In the genomic region with DNA sequence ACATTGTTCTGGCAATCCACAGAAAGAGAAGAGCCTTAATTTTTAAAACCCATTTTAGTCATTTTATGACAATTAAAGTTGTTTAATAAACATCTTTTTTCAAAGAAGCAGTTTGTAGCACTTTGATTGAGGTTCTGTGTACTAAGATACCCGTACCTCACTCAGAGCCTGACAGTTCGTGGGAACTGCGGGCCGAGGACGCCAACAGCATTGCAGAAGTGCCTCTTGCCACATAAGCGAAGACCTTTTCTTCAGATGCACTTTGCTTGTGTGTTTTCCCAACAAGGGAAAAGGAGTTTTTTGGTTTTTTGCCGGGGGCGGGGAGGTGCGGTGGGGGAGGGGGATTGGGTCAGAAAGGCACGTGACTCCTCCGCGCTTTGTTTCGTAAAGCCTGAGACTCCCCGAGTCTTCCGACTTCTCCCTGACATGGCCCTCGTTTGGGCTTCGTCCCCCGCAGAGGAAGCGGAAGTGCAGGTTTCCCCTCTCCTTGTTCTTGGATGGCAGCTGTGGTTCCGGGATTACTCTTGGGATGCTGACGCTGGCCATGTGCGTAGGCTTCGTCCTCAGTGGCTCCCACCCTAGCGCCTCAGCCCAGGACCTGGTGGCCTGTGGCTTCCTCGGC, we compare ENCODE assay signal across 18 cellular contexts.
DNase-seq lines count a peak whose midpoint lies in the region; ATAC-seq, FAIRE-seq and TF ChIP-seq lines count a peak whose summit lies in the region.
"Had no signal": no experiment of that assay in that cellular context is flagged by ENCODE, and none has a peak within 500 bp of the region (broad histone marks: within the 10 kb centered on the region; RNA-seq: fewer than 3 reads in every experiment).

No MANE protein-coding gene starts in this region.

- H3K4me3 Mint-ChIP-seq in naive thymus-derived CD8-positive, alpha-beta T cell, result no peak overlapping the region

- no peak for FAIRE-seq in H1 (lab: Jason Lieb, UNC)
- FAIRE-seq: K562 had no signal

- POLR2A ChIA-PET in H1 (lab: Charles Lee; ENCODE audit: partially characterized antibody), result no interaction called here
- POLR2A ChIA-PET in naive thymus-derived CD8-positive, alpha-beta T cell (lab: Charles Lee), result no interaction called here

- H3K4me2 ChIP-seq in H1 (ENCODE audit: insufficient read depth in 1 of 2, low read depth in 2 of 2, low read length in 2 of 2), result peak overlapping the region in 1 of 2 experiments; percentile 52; a peak in 1 of 4 replicates
- H3K4me2 ChIP-seq: BLaER1 treated with 17β-estradiol and CSF1 and Interleukin-3, amounts not matched to agents 10 nM and 100 nM had no signal

- H3K9me3 Mint-ChIP-seq in naive thymus-derived CD8-positive, alpha-beta T cell, result no peaks in the 10 kb centered on the region

- no peaks in the 10 kb centered on the region for H3K23me2 ChIP-seq in H1 (ENCODE audit: low read depth, low read length)

- H3K18ac ChIP-seq in H1 (ENCODE audit: extremely low read depth, low read length), result peak overlapping the region; percentile 4; the same call in 1 of the 2 replicates

- ATAC-seq in naive thymus-derived CD8-positive, alpha-beta T cell, result no peak
- ATAC-seq: K562 had no signal

- H3K4me3 ChIP-seq in HUES64 (ENCODE audit: low read length), result no peak overlapping the region
- no peak overlapping the region for H3K4me3 ChIP-seq in H1 (ENCODE audit: extremely low read depth in 1 of 4, insufficient read depth in 2 of 4, low read depth in 3 of 4, low read length in 4 of 4)
- H3K4me3 ChIP-seq in neutrophil (ENCODE audit: low read depth in 1 of 2, low read length in 1 of 2), result peak overlapping the region; percentile 50 to 51
- no peak overlapping the region for H3K4me3 ChIP-seq in breast epithelium
- no peak overlapping the region for H3K4me3 ChIP-seq in ovary
- H3K4me3 ChIP-seq: BLaER1 treated with 17β-estradiol and CSF1 and Interleukin-3, amounts not matched to agents 10 nM and 100 nM; HAP-1; K562; SK-N-MC had no signal

- H3K79me2 ChIP-seq in H1 (ENCODE audit: control insufficient read depth in 1 of 2, insufficient read depth in 2 of 2, low read length in 2 of 2), result peaks cover 0 to 6% of the 10 kb centered on the region in 2 experiments; a peak in 2 of 4 replicates

- no peak overlapping the region for H4K91ac ChIP-seq in H1 (replicated peaks; ENCODE audit: insufficient read length, low read length)

- no peak overlapping the region for H2BK15ac ChIP-seq in H1 (ENCODE audit: low read length)

- H3K23ac ChIP-seq in H1 (ENCODE audit: insufficient read length), result no peak overlapping the region

- TF ChIP-seq POLR2A in H1 (IDR thresholded peaks at IDR 0.05; ENCODE audit: control extremely low read depth in 1 of 2, low read depth in 2 of 2, low read length in 2 of 2), result no peak
- TF ChIP-seq POLR2A in breast epithelium (IDR thresholded peaks at IDR 0.05), result no peak
- TF ChIP-seq POLR2A in ovary (IDR thresholded peaks at IDR 0.05), result no peak

- H2BK12ac ChIP-seq in H1 (ENCODE audit: low read depth, low read length), result no peak overlapping the region

- H4K8ac ChIP-seq in H1 (ENCODE audit: extremely low read depth, insufficient read depth, low read length), result no peak overlapping the region

- TF ChIP-seq EP300 in H1 (IDR thresholded peaks at IDR 0.05; ENCODE audit: borderline replicate concordance in 1 of 2, low read depth in 2 of 2, low read length in 2 of 2), result no peak
- no peak for TF ChIP-seq EP300 in ovary (IDR thresholded peaks at IDR 0.05)

- no peaks in the 10 kb centered on the region for H3K9me3 ChIP-seq in HUES64 (ENCODE audit: insufficient read depth, low read depth, low read length)
- H3K9me3 ChIP-seq in H1 (ENCODE audit: insufficient read depth in 2 of 2, low read depth in 1 of 2, low read length in 1 of 2), result no peaks in the 10 kb centered on the region
- H3K9me3 ChIP-seq in neutrophil, result no peaks in the 10 kb centered on the region
- H3K9me3 ChIP-seq in breast epithelium, result no peaks in the 10 kb centered on the region
- no peaks in the 10 kb centered on the region for H3K9me3 ChIP-seq in ovary
- H3K9me3 ChIP-seq: BLaER1 treated with 17β-estradiol and CSF1 and Interleukin-3, amounts not matched to agents 10 nM and 100 nM; HAP-1 had no signal

- 92% methylated on average over 25 of the region's 25 CpGs for WGBS in HUES64
- WGBS in H1 (ENCODE audit: extremely low coverage in 1 of 2, insufficient coverage in 1 of 2, insufficient read length in 1 of 2, insufficient replicate concordance in 2 of 2, low coverage in 1 of 2, low lambda C conversion rate in 2 of 2, missing lambda C conversion rate in 1 of 2), 2 experiments, result 78% methylated on average over 20 of the region's 25 CpGs; no CpG with 5 or more reads in 1 of the 2 experiments
- 89 to 92% (median 91%) methylated on average over 25 of the region's 25 CpGs for WGBS in ovary, 3 donors

- H3K27me3 ChIP-seq in HUES64 (ENCODE audit: insufficient read depth, low read length) (no peaks in the 10 kb centered on the region), H1 (replicated peaks in 1 of 4; ENCODE audit: control insufficient read depth in 3 of 4, extremely low read depth in 1 of 4, insufficient read depth in 3 of 4, low read length in 3 of 4) (no peaks in the 10 kb centered on the region), neutrophil (no peaks in the 10 kb centered on the region), breast epithelium (no peaks in the 10 kb centered on the region), ovary (no peaks in the 10 kb centered on the region)
- H3K27me3 ChIP-seq: BLaER1 treated with 17β-estradiol and CSF1 and Interleukin-3, amounts not matched to agents 10 nM and 100 nM had no signal

- TF ChIP-seq CTCF in H1 (IDR thresholded peaks at IDR 0.05; ENCODE audit: control extremely low read depth in 1 of 3, insufficient read depth in 1 of 3, low read depth in 1 of 3, low read length in 3 of 3), result no peak
- TF ChIP-seq CTCF in neutrophil (IDR thresholded peaks at IDR 0.05), result peak; percentile 3
- no peak for TF ChIP-seq CTCF in breast epithelium (IDR thresholded peaks at IDR 0.05)
- no peak for TF ChIP-seq CTCF in ovary (IDR thresholded peaks at IDR 0.05)

- H3K4ac ChIP-seq in H1 (replicated peaks; ENCODE audit: insufficient read length, low read depth, low read length), result no peak overlapping the region

- H4K20me1 ChIP-seq in H1 (replicated peaks in 1 of 2; ENCODE audit: control insufficient read depth in 1 of 2, insufficient read depth in 2 of 2, low read length in 2 of 2), result peaks cover 2 to 16% of the 10 kb centered on the region in 2 experiments

- H3K27ac ChIP-seq in HUES64 (ENCODE audit: low read depth, low read length) (peak overlapping the region; percentile 35; the same call in 1 of the 2 replicates), H1 (ENCODE audit: low read depth, low read length) (no peak overlapping the region), neutrophil (peak overlapping the region; percentile 83), breast epithelium (no peak overlapping the region), ovary (no peak overlapping the region)
- H3K27ac ChIP-seq: BLaER1 treated with 17β-estradiol and CSF1 and Interleukin-3, amounts not matched to agents 10 nM and 100 nM; SK-N-MC had no signal

- H3K36me3 Mint-ChIP-seq in naive thymus-derived CD8-positive, alpha-beta T cell, result peaks cover 0 to 58% (median 1%) of the 10 kb centered on the region in 3 donors

- H3K27ac Mint-ChIP-seq in naive thymus-derived CD8-positive, alpha-beta T cell, result no peak overlapping the region

- no peak for TF ChIP-seq RAD21 in H1 (IDR thresholded peaks at IDR 0.05 in 1 of 2, conservative IDR thresholded peaks at IDR 0.05 in 1 of 2; ENCODE audit: low read depth in 2 of 2, low read length in 2 of 2)

- no peak overlapping the region for H2BK120ac ChIP-seq in H1 (replicated peaks; ENCODE audit: low read depth, low read length)

- peaks cover 8% of the 10 kb centered on the region for H3K4me1 ChIP-seq in HUES64 (ENCODE audit: insufficient read depth, low read length)
- H3K4me1 ChIP-seq in H1 (replicated peaks in 1 of 4; ENCODE audit: control insufficient read depth in 3 of 4, insufficient read depth in 4 of 4, low read length in 3 of 4), result peaks cover 0 to 12% (median 0%) of the 10 kb centered on the region in 4 experiments; a peak in 2 of 7 replicates
- peaks cover 20 to 23% of the 10 kb centered on the region in 2 experiments for H3K4me1 ChIP-seq in neutrophil (ENCODE audit: control insufficient read depth in 1 of 2, insufficient read depth in 1 of 2, low read depth in 1 of 2, low read length in 1 of 2)
- no peaks in the 10 kb centered on the region for H3K4me1 ChIP-seq in breast epithelium
- no peaks in the 10 kb centered on the region for H3K4me1 ChIP-seq in ovary (ENCODE audit: insufficient read depth)
- H3K4me1 ChIP-seq: HAP-1 had no signal

- H2AK5ac ChIP-seq in H1 (ENCODE audit: low read depth, low read length), result no peak overlapping the region

- H4K5ac ChIP-seq in H1 (ENCODE audit: insufficient read length, low read depth, low read length), result no peak overlapping the region

- H2BK20ac ChIP-seq in H1 (ENCODE audit: low read length), result no peak overlapping the region

- H3K36me3 ChIP-seq in HUES64 (ENCODE audit: insufficient read depth, low read length), result peaks cover 30% of the 10 kb centered on the region
- H3K36me3 ChIP-seq in H1 (ENCODE audit: control insufficient read depth in 2 of 4, insufficient read depth in 4 of 4, low read length in 3 of 4), result peaks cover 0 to 3% (median 0%) of the 10 kb centered on the region in 4 experiments; a peak in 2 of 8 replicates
- peaks cover 53% of the 10 kb centered on the region for H3K36me3 ChIP-seq in neutrophil
- no peaks in the 10 kb centered on the region for H3K36me3 ChIP-seq in breast epithelium
- no peaks in the 10 kb centered on the region for H3K36me3 ChIP-seq in ovary

- no peak for DNase-seq in H1 (ENCODE audit: low read depth in 1 of 2, low spot score in 2 of 2)
- no peak for DNase-seq in naive thymus-derived CD8-positive, alpha-beta T cell
- no peak for DNase-seq in breast epithelium (ENCODE audit: low spot score in 2 of 2)
- no peak for DNase-seq in COLO668 (lab: John Stamatoyannopoulos, UW; ENCODE audit: unreplicated experiment)
- DNase-seq in ovary, result no peak
- DNase-seq: DMS79 treated with DMSO at 0.1 percent for 48 hours, NCI-H1105, NCI-H2081, NCI-H2171 treated with DMSO at 0.1 percent for 48 hours, NCI-H446 treated with DMSO at 0.1 percent for 48 hours, NCI-H69, SHP77 had no signal

- peaks cover 3% of the 10 kb centered on the region; the same call in 1 of the 2 replicates for H3K79me1 ChIP-seq in H1 (ENCODE audit: low read depth, low read length)

- no peak overlapping the region for H2AFZ ChIP-seq in H1 (ENCODE audit: low read length)

- H2BK5ac ChIP-seq in H1 (ENCODE audit: low read depth, low read length), result peak overlapping the region; percentile 3; the same call in 1 of the 2 replicates

- no peak overlapping the region for H3K14ac ChIP-seq in H1 (ENCODE audit: insufficient read length)

- CTCF ChIA-PET in H1 (lab: Charles Lee; ENCODE audit: partially characterized antibody), result no interaction called here

- H3K56ac ChIP-seq in H1 (replicated peaks; ENCODE audit: insufficient read length, low read depth, low read length), result no peak overlapping the region

- intact Hi-C loops in breast epithelium (cut with DNase I; ENCODE audit: low total_unique reads), result no loop called here
- intact Hi-C loops in ovary (cut with DNase I), result no loop called here

- H3K9ac ChIP-seq in HUES64 (ENCODE audit: low read depth, low read length) (no peak overlapping the region), H1 (replicated peaks in 1 of 4; ENCODE audit: extremely low read depth in 1 of 4, low read depth in 3 of 4, low read length in 3 of 4) (no peak overlapping the region; a peak in 1 of 7 replicates)
- H3K9ac ChIP-seq: BLaER1 treated with 17β-estradiol and CSF1 and Interleukin-3, amounts not matched to agents 10 nM and 100 nM had no signal

- no peaks in the 10 kb centered on the region for H3K27me3 Mint-ChIP-seq in naive thymus-derived CD8-positive, alpha-beta T cell

- H3K4me1 Mint-ChIP-seq in naive thymus-derived CD8-positive, alpha-beta T cell, result peaks cover 1 to 9% (median 3%) of the 10 kb centered on the region in 4 donors

Comparison
In these comparisons a context has a peak if more than half of its experiments do, and no peak if none do; other contexts are left out.
1. H3K27ac ChIP-seq: peak in HUES64 (single experiment) and neutrophil (single experiment); none in H1 (single experiment), breast epithelium (0 of 2) and ovary (0 of 2).
2. H3K4me3 ChIP-seq: peak in neutrophil (2 of 2); none in HUES64 (single experiment), H1 (0 of 4), breast epithelium (0 of 3) and ovary (single experiment).